In the genomic region with DNA sequence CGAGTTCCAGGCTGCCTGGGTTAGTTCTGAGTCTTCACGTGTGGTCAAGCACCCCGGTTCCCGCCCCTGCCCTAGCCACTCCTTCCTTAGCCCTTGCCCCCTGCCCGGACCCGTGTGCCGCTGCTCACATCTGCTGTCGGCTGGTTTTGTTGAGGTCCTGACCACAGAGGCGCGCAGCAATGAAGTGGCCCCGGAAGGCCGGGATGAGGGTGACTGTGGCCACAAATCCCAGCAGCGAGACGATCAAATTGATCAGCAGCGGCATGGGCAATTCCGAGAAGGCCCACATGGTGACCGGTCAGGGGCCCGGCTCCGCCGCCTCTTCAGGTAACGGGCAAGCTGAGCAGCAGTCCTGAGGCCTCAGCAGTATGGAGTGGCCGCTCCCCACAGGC, we compare ENCODE assay signal across 6 cellular contexts. TPM values are rescaled to one million over a fixed set of nuclear protein-coding genes. Genes with fewer than 3 reads are reported as not detected.
A peak's percentile ranks its signal among the peaks of the same experiment; 100 is the strongest.
DNase-seq lines count a peak whose midpoint lies in the region; TF ChIP-seq lines count a peak whose summit lies in the region.

No MANE protein-coding gene starts in this region.

- TF ChIP-seq CTCF in OCI-LY3 (IDR thresholded peaks at IDR 0.05; ENCODE audit: low read depth, low read length) (no peak), fibroblast of the aortic adventitia (IDR thresholded peaks at IDR 0.05; ENCODE audit: insufficient read depth, low read length) (peak; percentile 11), suprapubic skin (IDR thresholded peaks at IDR 0.05) (no peak)

- CTCF ChIA-PET in activated naive CD4-positive, alpha-beta T cell treated with anti-CD3 and anti-CD28 coated beads, Interleukin-2, amount 10 ng/mL, durations not matched to agents 7 days and 5 days (lab: Charles Lee), result interaction anchor here (0.9 to 2.3 kb wide), 4 partner anchors 10 to 171 kb away, joined by 3 to 10 read pairs (median 4); no protein-coding TSS in a partner anchor

- H3K27ac ChIP-seq in OCI-LY3 (ENCODE audit: low read length) (peak overlapping the region; percentile 78), suprapubic skin (peak overlapping the region; percentile 95)

- H3K9me3 Mint-ChIP-seq in activated naive CD4-positive, alpha-beta T cell treated with anti-CD3 and anti-CD28 coated beads, Interleukin-2, amount 10 ng/mL, durations not matched to agents 7 days and 5 days, result no peaks in the 10 kb centered on the region

- H3K27me3 ChIP-seq in OCI-LY3 (ENCODE audit: low read depth, low read length) (no peaks in the 10 kb centered on the region), suprapubic skin (no peaks in the 10 kb centered on the region)

- H3K4me1 Mint-ChIP-seq in activated naive CD4-positive, alpha-beta T cell treated with anti-CD3 and anti-CD28 coated beads, Interleukin-2, amount 10 ng/mL, durations not matched to agents 7 days and 5 days, result peaks cover 68% of the 10 kb centered on the region

- peak overlapping the region; percentile 89 for H3K4me3 ChIP-seq in OCI-LY3 (ENCODE audit: low read length)
- H3K4me3 ChIP-seq in fibroblast of the aortic adventitia (ENCODE audit: low read depth, low read length), result peak overlapping the region; percentile 90
- H3K4me3 ChIP-seq in suprapubic skin, result peak overlapping the region; percentile 88

- peaks cover 30% of the 10 kb centered on the region for H3K36me3 Mint-ChIP-seq in activated naive CD4-positive, alpha-beta T cell treated with anti-CD3 and anti-CD28 coated beads, Interleukin-2, amount 10 ng/mL, durations not matched to agents 7 days and 5 days

- H3K4me2 ChIP-seq in OCI-LY3 (ENCODE audit: low read length), result peak overlapping the region; percentile 95

- H3K4me1 ChIP-seq in OCI-LY3 (ENCODE audit: low read length) (peaks cover 20% of the 10 kb centered on the region), suprapubic skin (peaks cover 36% of the 10 kb centered on the region)

- no peak for TF ChIP-seq POLR2A in suprapubic skin (IDR thresholded peaks at IDR 0.05)

- TF ChIP-seq EP300 in suprapubic skin (IDR thresholded peaks at IDR 0.05), result no peak

- H3K9ac ChIP-seq in OCI-LY3 (ENCODE audit: low read length), result peak overlapping the region; percentile 94

- H2AFZ ChIP-seq in OCI-LY3 (ENCODE audit: low read depth, low read length), result peak overlapping the region; percentile 92; the same call in 1 of the 2 replicates

- H4K20me1 ChIP-seq in OCI-LY3 (ENCODE audit: insufficient read depth, low read length), result no peaks in the 10 kb centered on the region

- H3K9me3 ChIP-seq in OCI-LY3 (ENCODE audit: insufficient read depth, low read length) (no peaks in the 10 kb centered on the region), suprapubic skin (no peaks in the 10 kb centered on the region)

- H3K4me3 Mint-ChIP-seq in activated naive CD4-positive, alpha-beta T cell treated with anti-CD3 and anti-CD28 coated beads, Interleukin-2, amount 10 ng/mL, durations not matched to agents 7 days and 5 days, result peak overlapping the region; percentile 92

- peak overlapping the region; percentile 98 for H3K27ac Mint-ChIP-seq in activated naive CD4-positive, alpha-beta T cell treated with anti-CD3 and anti-CD28 coated beads, Interleukin-2, amount 10 ng/mL, durations not matched to agents 7 days and 5 days

- under 1% methylated on average over 19 of the region's 22 CpGs for WGBS in suprapubic skin

- no peak for DNase-seq in activated naive CD4-positive, alpha-beta T cell treated with anti-CD3 and anti-CD28 coated beads, Interleukin-2, amount 10 ng/mL, durations not matched to agents 7 days and 5 days
- no peak for DNase-seq in activated naive CD4-positive, alpha-beta T cell treated with Interleukin-2 at 50 U/mL for 16 hours
- DNase-seq in fibroblast of the aortic adventitia (ENCODE audit: low read depth), result no peak
- DNase-seq in suprapubic skin (ENCODE audit: low spot score in 2 of 2), result no peak
- no peak for DNase-seq in kidney glomerular epithelial cell (lab: John Stamatoyannopoulos, UW)

- H3K36me3 ChIP-seq in OCI-LY3 (replicated peaks; ENCODE audit: low read depth, low read length) (peaks cover 19% of the 10 kb centered on the region), suprapubic skin (peaks cover 22% of the 10 kb centered on the region)

- peaks cover 5% of the 10 kb centered on the region for H3K27me3 Mint-ChIP-seq in activated naive CD4-positive, alpha-beta T cell treated with anti-CD3 and anti-CD28 coated beads, Interleukin-2, amount 10 ng/mL, durations not matched to agents 7 days and 5 days

- peaks cover 22% of the 10 kb centered on the region for H3K79me2 ChIP-seq in OCI-LY3 (ENCODE audit: low read length)

RNA-seq across cellular contexts. Expression of gene DPAGT1, which starts 0.3 kb away (rescaled TPM):
- total RNA-seq in fibroblast of the aortic adventitia (ENCODE audit: low replicate concordance), result 7.0 and 30.5 TPM in 2 replicates
- total RNA-seq in suprapubic skin, result 10 to 100 TPM; 21.2 to 32.2 (median 26.9) TPM

RNA-seq across cellular contexts. Expression of gene C2CD2L, which starts 5.8 kb away (rescaled TPM):
- total RNA-seq in fibroblast of the aortic adventitia (ENCODE audit: low replicate concordance) (2.6 and 4.9 TPM in 2 replicates), suprapubic skin (10 to 100 TPM; 20.1 to 25.9 (median 21.5) TPM)

RNA-seq across cellular contexts. Expression of gene HMBS, which starts 16.7 kb away (rescaled TPM):
- total RNA-seq in fibroblast of the aortic adventitia (ENCODE audit: low replicate concordance) (5.3 and 14.9 TPM in 2 replicates), suprapubic skin (10 to 100 TPM in 3 of 4 donors, 1 to 10 TPM in 1; 5.2 to 18.4 (median 13.3) TPM)

RNA-seq across cellular contexts. Expression of gene HINFP, which starts 20.0 kb away (rescaled TPM):
- 8.7 and 19.1 TPM in 2 replicates for total RNA-seq in fibroblast of the aortic adventitia (ENCODE audit: low replicate concordance)
- 10 to 100 TPM; 16.1 to 45.1 (median 26.7) TPM for total RNA-seq in suprapubic skin

RNA-seq across cellular contexts. Expression of gene VPS11, which starts 33.7 kb away (rescaled TPM):
- total RNA-seq in fibroblast of the aortic adventitia (ENCODE audit: low replicate concordance) (16.8 and 29.4 TPM in 2 replicates), suprapubic skin (10 to 100 TPM; 37.2 to 57.2 (median 47.9) TPM)
